8 cellular contexts compared by ENCODE assay signal in the genomic region with DNA sequence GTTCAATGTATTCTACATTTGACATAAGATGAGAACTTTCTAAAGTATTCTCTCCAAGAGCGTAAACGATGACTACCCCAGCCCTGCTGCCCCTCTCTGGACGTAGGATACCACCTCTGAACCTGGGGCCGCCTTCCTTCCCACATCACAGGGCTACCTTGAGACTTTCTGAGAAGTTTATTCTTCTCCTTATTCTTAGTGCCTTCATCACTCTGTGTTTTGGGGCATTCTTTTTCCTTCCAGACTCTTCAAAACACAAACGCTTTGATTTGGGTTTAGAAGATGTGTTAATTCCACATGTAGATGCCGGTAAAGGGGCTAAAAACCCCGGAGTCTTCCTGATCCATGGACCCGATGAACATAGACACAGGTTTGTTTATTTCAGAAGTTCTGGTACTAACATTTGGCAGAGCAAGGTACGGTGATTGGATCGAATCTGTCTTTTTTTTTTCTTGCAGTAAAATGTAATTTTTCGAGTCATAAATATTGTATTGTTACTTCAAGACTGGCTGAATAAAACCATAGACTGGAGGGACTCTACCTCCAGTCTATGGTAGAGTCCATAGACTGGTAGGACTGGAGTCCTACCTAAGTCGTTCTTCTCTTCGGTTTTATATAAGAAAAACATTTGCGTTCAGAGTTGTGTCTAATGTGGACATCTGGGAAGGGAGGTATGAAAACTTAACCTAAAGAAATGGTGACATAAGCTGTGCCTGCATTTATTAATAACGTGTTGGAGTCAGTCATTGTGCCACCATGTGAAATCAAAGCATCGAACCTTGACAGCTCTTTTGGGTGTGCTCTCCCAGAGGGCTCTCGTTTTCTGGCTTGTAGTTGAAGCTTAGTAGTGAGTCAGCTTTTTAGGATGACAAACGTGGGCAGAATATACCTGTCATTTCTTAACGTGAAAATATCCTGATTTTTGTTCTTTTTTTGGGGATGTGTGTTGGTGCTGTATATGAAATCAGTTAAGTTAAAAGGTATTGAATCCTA. TPM values are rescaled to one million over a fixed set of nuclear protein-coding genes. Genes with fewer than 3 reads are reported as not detected.
A peak's percentile ranks its signal among the peaks of the same experiment; 100 is the strongest.
DNase-seq lines count a peak whose midpoint lies in the region; TF ChIP-seq lines count a peak whose summit lies in the region.

No MANE protein-coding gene starts in this region.

- H3K27ac Mint-ChIP-seq in HFFc6, result peak overlapping the region; percentile 68
- H3K27ac Mint-ChIP-seq in T-helper 2 cell treated with Interferon-gamma antibody and Interleukin-4, amounts not matched to agents 5 μg/mL and 100 μg/mL, for 36 hours, result peak overlapping the region; percentile 88

- H3K4me3 ChIP-seq in fibroblast of mammary gland (ENCODE audit: control insufficient read depth, low read depth, low read length), result peak overlapping the region; percentile 89

- H3K4me3 Mint-ChIP-seq in HFFc6, result peak overlapping the region; percentile 89
- H3K4me3 Mint-ChIP-seq in T-helper 2 cell treated with Interferon-gamma antibody and Interleukin-4, amounts not matched to agents 5 μg/mL and 100 μg/mL, for 36 hours, result peak overlapping the region; percentile 90

- no peaks in the 10 kb centered on the region for H3K9me3 Mint-ChIP-seq in HFFc6
- no peaks in the 10 kb centered on the region for H3K9me3 Mint-ChIP-seq in T-helper 2 cell treated with Interferon-gamma antibody and Interleukin-4, amounts not matched to agents 5 μg/mL and 100 μg/mL, for 36 hours

- H3K36me3 Mint-ChIP-seq in HFFc6 (ENCODE audit: low read depth), result no peaks in the 10 kb centered on the region
- peaks cover 12% of the 10 kb centered on the region for H3K36me3 Mint-ChIP-seq in T-helper 2 cell treated with Interferon-gamma antibody and Interleukin-4, amounts not matched to agents 5 μg/mL and 100 μg/mL, for 36 hours (ENCODE audit: low read depth)

- TF ChIP-seq CTCF in HFFc6 (IDR thresholded peaks at IDR 0.05), result no peak
- no peak for TF ChIP-seq CTCF in fibroblast of mammary gland (conservative IDR thresholded peaks at IDR 0.05; ENCODE audit: control insufficient read depth, insufficient read depth, low read depth, low read length)

- peaks cover 2% of the 10 kb centered on the region for H3K27me3 Mint-ChIP-seq in HFFc6 (ENCODE audit: insufficient read depth)
- H3K27me3 Mint-ChIP-seq in T-helper 2 cell treated with Interferon-gamma antibody and Interleukin-4, amounts not matched to agents 5 μg/mL and 100 μg/mL, for 36 hours (ENCODE audit: low read depth), result no peaks in the 10 kb centered on the region

- peaks cover 49% of the 10 kb centered on the region for H3K4me1 Mint-ChIP-seq in HFFc6 (ENCODE audit: low read depth)
- peaks cover 44% of the 10 kb centered on the region for H3K4me1 Mint-ChIP-seq in T-helper 2 cell treated with Interferon-gamma antibody and Interleukin-4, amounts not matched to agents 5 μg/mL and 100 μg/mL, for 36 hours (ENCODE audit: low read depth)

- DNase-seq in NCI-H82 (lab: John Stamatoyannopoulos, UW), result peak; percentile 56
- no peak for DNase-seq in NCI-H82 treated with DMSO at 0.1 percent for 48 hours (lab: John Stamatoyannopoulos, UW; ENCODE audit: unreplicated experiment)
- DNase-seq in HFFc6, result no peak
- DNase-seq in T-helper 2 cell treated with Interferon-gamma antibody and Interleukin-4, amounts not matched to agents 5 μg/mL and 100 μg/mL, for 36 hours (ENCODE audit: low spot score), result no peak
- peak; percentile 41 for DNase-seq in fibroblast of mammary gland (ENCODE audit: low read depth)
- peak; percentile 38 for DNase-seq in pons (ENCODE audit: low spot score)
- DNase-seq in NCI-H2196 (lab: John Stamatoyannopoulos, UW; ENCODE audit: unreplicated experiment), result no peak
- DNase-seq in stimulated activated CD8-positive, alpha-beta memory T cell treated with anti-CD3 and anti-CD28 coated beads, Interleukin-4, amount 100 ng/mL, for 48 hours, result no peak

RNA-seq across cellular contexts. Expression of gene MAN1A2, which starts 1.2 kb away (rescaled TPM):
- 10 to 100 TPM; 38.0 to 45.1 (median 40.7) TPM for total RNA-seq in HFFc6 (2021; fragmentation: NEBNext Ultra II Directional; extraction: Animal tissue kit (Norgen Biotek cat#: 25700))

Comparison
In these comparisons a context has a peak if more than half of its experiments do, and no peak if none do; other contexts are left out.
1. DNase-seq: peak in NCI-H82 (single experiment), fibroblast of mammary gland (single experiment) and pons (single experiment); none in NCI-H82 treated with DMSO at 0.1 percent for 48 hours (single experiment), HFFc6 (single experiment), T-helper 2 cell treated with Interferon-gamma antibody and Interleukin-4, amounts not matched to agents 5 μg/mL and 100 μg/mL, for 36 hours (single experiment), NCI-H2196 (single experiment) and stimulated activated CD8-positive, alpha-beta memory T cell treated with anti-CD3 and anti-CD28 coated beads, Interleukin-4, amount 100 ng/mL, for 48 hours (single experiment).